ENCODE assay signal across 19 cellular contexts in genomic region chr11:74646964-74647363, GRCh38.
"Had no signal": no experiment of that assay in that cellular context is flagged by ENCODE, and none has a peak within 500 bp of the region (broad histone marks: within the 10 kb centered on the region; RNA-seq: fewer than 3 reads in every experiment).

No MANE protein-coding gene starts in this region.

- H3K27me3 Mint-ChIP-seq: naive thymus-derived CD8-positive, alpha-beta T cell; progenitor cell of endocrine pancreas had no signal

- DNase-seq: activated CD4-positive, alpha-beta T cell treated with anti-CD3 and anti-CD28 coated beads for 48 hours; activated CD4-positive, CD25-positive, alpha-beta regulatory T cell; activated CD8-positive, alpha-beta memory T cell treated with anti-CD3 and anti-CD28 coated beads, Interleukin-2, amount 50 U/mL, for 4 hours; activated naive CD4-positive, alpha-beta T cell treated with anti-CD3 and anti-CD28 coated beads for 36 hours; activated T-cell treated with anti-CD3 and anti-CD28 coated beads, Interleukin-2, amount 50 U/mL, for 4 hours; body of pancreas; foreskin keratinocyte; glutamatergic neuron; left ventricle myocardium inferior; mucosa of descending colon; naive thymus-derived CD8-positive, alpha-beta T cell; nucleus accumbens; small intestine; stimulated activated CD4-positive, alpha-beta T cell treated with anti-CD3 and anti-CD28 coated beads, Interleukin-4, amount 100 ng/mL, for 1 hour; upper lobe of right lung had no signal

- H3K9me3 ChIP-seq: body of pancreas, left ventricle myocardium inferior, mucosa of descending colon, thoracic aorta, upper lobe of right lung had no signal

- H3K4me3 ChIP-seq: body of pancreas, left ventricle myocardium inferior, mucosa of descending colon, thoracic aorta, upper lobe of right lung had no signal

- H3K36me3 ChIP-seq: thoracic aorta had no signal

- ATAC-seq: activated T-cell treated with anti-CD3 and anti-CD28 coated beads, Interleukin-2, amount 50 U/mL, for 4 hours; body of pancreas; foreskin keratinocyte; mucosa of descending colon; naive thymus-derived CD8-positive, alpha-beta T cell; right cardiac atrium; upper lobe of right lung had no signal

- H3K27me3 ChIP-seq: body of pancreas, foreskin keratinocyte, upper lobe of right lung had no signal

- H3K9me3 Mint-ChIP-seq: activated naive CD4-positive, alpha-beta T cell treated with anti-CD3 and anti-CD28 coated beads for 36 hours; activated T-cell treated with anti-CD3 and anti-CD28 coated beads, Interleukin-2, amount 50 U/mL, for 4 hours; T-helper 2 cell treated with Interferon-gamma antibody and Interleukin-4, amounts not matched to agents 5 μg/mL and 100 μg/mL, for 36 hours had no signal

- H3K4me3 Mint-ChIP-seq: activated naive CD4-positive, alpha-beta T cell treated with anti-CD3 and anti-CD28 coated beads for 36 hours; activated T-cell treated with anti-CD3 and anti-CD28 coated beads, Interleukin-2, amount 50 U/mL, for 4 hours; naive thymus-derived CD8-positive, alpha-beta T cell; T-helper 2 cell treated with Interferon-gamma antibody and Interleukin-4, amounts not matched to agents 5 μg/mL and 100 μg/mL, for 36 hours had no signal

- H3K4me1 ChIP-seq: body of pancreas, foreskin keratinocyte, left ventricle myocardium inferior, upper lobe of right lung had no signal

- H3K27ac Mint-ChIP-seq: activated naive CD4-positive, alpha-beta T cell treated with anti-CD3 and anti-CD28 coated beads for 36 hours; naive thymus-derived CD8-positive, alpha-beta T cell; progenitor cell of endocrine pancreas; T-helper 2 cell treated with Interferon-gamma antibody and Interleukin-4, amounts not matched to agents 5 μg/mL and 100 μg/mL, for 36 hours had no signal

- FAIRE-seq: small intestine had no signal

- H3K27ac ChIP-seq: body of pancreas, foreskin keratinocyte, left ventricle myocardium inferior, thoracic aorta, upper lobe of right lung had no signal
